In genomic region chr1:166253076-166253779, GRCh38 we compare ENCODE assay signal across 20 cellular contexts.
DNase-seq lines count a peak whose midpoint lies in the region; ATAC-seq and TF ChIP-seq lines count a peak whose summit lies in the region.
"Had no signal": no experiment of that assay in that cellular context is flagged by ENCODE, and none has a peak within 500 bp of the region (broad histone marks: within the 10 kb centered on the region; RNA-seq: fewer than 3 reads in every experiment).

No MANE protein-coding gene starts in this region.

- no peak for TF ChIP-seq CTCF in psoas muscle (IDR thresholded peaks at IDR 0.05)

- no peaks in the 10 kb centered on the region for H3K36me3 ChIP-seq in psoas muscle (ENCODE audit: insufficient read depth in 1 of 2, low read depth in 1 of 2)
- H3K36me3 ChIP-seq: BE2C; BLaER1 treated with 17β-estradiol and CSF1 and Interleukin-3, amounts not matched to agents 10 nM and 100 nM; HAP-1 had no signal

- ATAC-seq in left ventricle myocardium superior (peak; percentile 52), Right ventricle myocardium superior (ENCODE audit: poor library complexity) (no peak), psoas muscle (no peak), HG03432 (IDR thresholded peaks at IDR 0.05; ENCODE audit: unreplicated experiment) (no peak)
- ATAC-seq: A549 had no signal

- intact Hi-C loops in left ventricle myocardium superior (cut with micrococcal nuclease): no loop called here
- intact Hi-C loops in Right ventricle myocardium superior (cut with DNase I): no loop called here
- intact Hi-C loops in psoas muscle (cut with DNase I): no loop called here

- H3K4me1 ChIP-seq in psoas muscle: no peaks in the 10 kb centered on the region
- H3K4me1 ChIP-seq: A549, BE2C, HAP-1 had no signal

- H3K27ac ChIP-seq in psoas muscle: peak overlapping the region; percentile 36
- H3K27ac ChIP-seq: A549; BLaER1 treated with 17β-estradiol and CSF1 and Interleukin-3, amounts not matched to agents 10 nM and 100 nM had no signal

- no peaks in the 10 kb centered on the region for H3K27me3 ChIP-seq in psoas muscle (ENCODE audit: insufficient read depth in 3 of 3, low read length in 2 of 3)
- H3K27me3 ChIP-seq: BE2C; BLaER1 treated with 17β-estradiol and CSF1 and Interleukin-3, amounts not matched to agents 10 nM and 100 nM had no signal

- DNase-seq in left ventricle myocardium superior: no peak
- no peak for DNase-seq in Right ventricle myocardium superior
- DNase-seq in psoas muscle: no peak
- DNase-seq in stromal cell of bone marrow (ENCODE audit: low read depth): peak; percentile 4
- no peak for DNase-seq in T-helper 2 cell
- DNase-seq: 8988T; ACHN; AML-193; BE2C; CD4-positive, alpha-beta T cell; CD8-positive, alpha-beta memory T cell; DMS53; DMS79 treated with DMSO at 0.1 percent for 48 hours; GF-D8; GOT3; HFFc6 had no signal

- no peaks in the 10 kb centered on the region for H3K9me3 ChIP-seq in psoas muscle
- H3K9me3 ChIP-seq: A549, BE2C, HAP-1 had no signal

- H3K4me3 ChIP-seq in psoas muscle: no peak overlapping the region
- H3K4me3 ChIP-seq: A549; BLaER1 treated with 17β-estradiol and CSF1 and Interleukin-3, amounts not matched to agents 10 nM and 100 nM; HAP-1 had no signal
